ENCODE assay signal across 34 cellular contexts in the genomic region with DNA sequence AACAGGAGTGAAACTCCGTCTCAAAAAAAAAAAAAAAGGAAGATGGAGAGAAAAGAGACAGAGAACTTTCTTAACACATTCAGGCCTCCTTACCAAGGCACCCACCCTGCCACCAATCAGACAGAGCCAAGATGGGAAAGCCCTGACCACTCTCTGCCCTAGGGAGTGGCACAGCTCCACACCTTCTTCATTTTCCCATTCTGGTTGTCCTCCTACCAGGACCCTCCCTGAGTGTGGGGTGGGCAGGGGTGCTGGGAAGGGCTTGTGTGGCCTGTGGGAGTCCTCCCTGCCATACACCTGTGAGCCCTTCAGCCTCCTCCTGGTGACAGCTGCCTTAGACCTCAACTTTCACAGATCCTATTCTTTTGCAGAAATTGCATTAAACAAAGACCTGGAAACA.
"Had no signal": no experiment of that assay in that cellular context is flagged by ENCODE, and none has a peak within 500 bp of the region (broad histone marks: within the 10 kb centered on the region; RNA-seq: fewer than 3 reads in every experiment).

No MANE protein-coding gene starts in this region.

- H3K4me3 ChIP-seq: MG63 had no signal

- H3K9me3 ChIP-seq: MG63 had no signal

- H3K9ac ChIP-seq: KMS-11 had no signal

- H3K36me3 ChIP-seq: MG63 had no signal

- H3K27ac ChIP-seq: KMS-11 had no signal

- H3K27me3 ChIP-seq: MG63 had no signal

- H3K4me2 ChIP-seq: KMS-11 had no signal

- DNase-seq: Karpas-422, Kasumi-1, KG1, MG63, MM.1S, NCI-H1048, NCI-H1092, NCI-H1092 treated with DMSO at 0.1 percent for 48 hours, NCI-H1105, NCI-H1105 treated with DMSO at 0.1 percent for 48 hours, NCI-H1417, NCI-H1417 treated with DMSO at 0.1 percent for 48 hours, NCI-H1436, NCI-H1436 treated with DMSO at 0.1 percent for 48 hours, NCI-H146, NCI-H1694, NCI-H1694 treated with DMSO at 0.1 percent for 48 hours, NCI-H187, NCI-H187 treated with DMSO at 0.1 percent for 48 hours, NCI-H1930, NCI-H2029, NCI-H2029 treated with DMSO at 0.1 percent for 48 hours, NCI-H2081, NCI-H2081 treated with DMSO at 0.1 percent for 48 hours, NCI-H2107, NCI-H2171, NCI-H2171 treated with DMSO at 0.1 percent for 48 hours, NCI-H2227 treated with DMSO at 0.1 percent for 48 hours, NCI-H226, NCI-H345, NCI-H446, NCI-H446 treated with DMSO at 0.1 percent for 48 hours, NCI-H510A had no signal
